ENCODE assay signal across 8 cellular contexts in the genomic region with DNA sequence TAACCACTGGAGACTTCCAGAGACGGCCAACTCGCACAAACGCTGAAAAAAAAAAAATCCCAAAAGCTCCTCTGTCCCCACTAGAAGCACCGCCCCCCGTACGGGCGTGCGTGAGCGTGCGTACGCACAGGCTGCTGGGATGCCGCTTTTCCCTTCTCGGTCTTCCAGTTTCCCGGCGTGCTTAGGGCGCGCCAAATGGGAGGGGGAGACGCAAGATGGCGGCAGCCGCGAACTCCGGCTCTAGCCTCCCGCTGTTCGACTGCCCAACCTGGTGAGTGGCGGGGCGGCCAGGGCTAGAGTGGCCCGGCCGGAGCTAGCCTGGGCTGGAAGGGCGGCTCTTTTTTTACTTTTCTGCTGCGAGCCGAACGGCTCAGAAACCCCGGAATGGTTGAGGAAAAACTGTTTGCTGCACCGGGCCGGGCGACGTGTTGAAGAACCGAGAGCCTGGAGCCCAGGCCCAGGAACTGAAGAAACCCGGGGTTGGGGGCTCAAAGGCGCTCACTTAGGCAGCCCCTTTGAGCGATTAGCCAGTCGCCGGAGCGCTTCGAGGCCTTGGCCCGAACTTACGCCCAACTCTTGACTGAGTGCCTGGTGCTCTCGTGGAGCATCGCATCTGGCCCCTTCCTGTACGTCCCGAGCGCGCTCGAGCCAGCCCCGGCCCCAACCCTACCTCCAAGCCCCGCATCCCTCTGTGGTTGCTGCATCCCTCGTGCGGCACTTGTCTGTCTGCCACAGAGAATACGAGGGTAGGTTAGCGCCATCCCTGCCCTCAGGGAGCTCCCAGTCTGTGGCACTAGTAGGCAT. TPM values are rescaled to one million over a fixed set of nuclear protein-coding genes. Genes with fewer than 3 reads are reported as not detected.
DNase-seq lines count a peak whose midpoint lies in the region; TF ChIP-seq lines count a peak whose summit lies in the region.

A gene (plus strand): TSS at position 162 of the 804 bp plus-strand sequence. CDS start 54 bp downstream, at position 216.

- peak within 1 kb of the TSS; percentile 95 for H3K27ac Mint-ChIP-seq in neural progenitor cell

- H3K4me1 ChIP-seq in neural progenitor cell, result peaks cover 9% of the 10 kb centered on the region

- H2AFZ ChIP-seq in neural progenitor cell (replicated peaks), result peak within 1 kb of the TSS; percentile 84

- DNase-seq in ELF-1 (ENCODE audit: low read depth, low spot score) (peak; percentile 98), H7 (peak; percentile 93), MG63 (peak; percentile 96), SIG-M5 treated with dmso at 0.1 percent for 504 hours (lab: John Stamatoyannopoulos, UW; ENCODE audit: unreplicated experiment) (peak; percentile 91), activated gamma-delta T cell treated with Interleukin-2 at 50 U/mL for 16 hours (peak; percentile 84), foreskin fibroblast (peak; percentile 95 to 99), neural progenitor cell (ENCODE audit: low spot score) (peak; percentile 99), stromal cell of bone marrow (ENCODE audit: low read depth) (peak; percentile 96)

- peak within 1 kb of the TSS; percentile 85 for H3K4me2 ChIP-seq in neural progenitor cell

- H3K79me2 ChIP-seq in neural progenitor cell (ENCODE audit: low read depth), result peaks cover 52% of the 10 kb centered on the region

- H3K4me3 Mint-ChIP-seq in neural progenitor cell, result peak within 1 kb of the TSS; percentile 93

- H3K9me3 Mint-ChIP-seq in neural progenitor cell, result no peaks in the 10 kb centered on the region

- H3K9ac ChIP-seq in neural progenitor cell, result peak within 1 kb of the TSS; percentile 99

- H3K9me3 ChIP-seq in MG63 (no peaks in the 10 kb centered on the region), neural progenitor cell (ENCODE audit: low read depth) (no peaks in the 10 kb centered on the region)

- H3K27ac ChIP-seq in neural progenitor cell, result peak within 1 kb of the TSS; percentile 98

- peaks cover 10% of the 10 kb centered on the region for H3F3A ChIP-seq in neural progenitor cell (ENCODE audit: low read depth)

- peaks cover 20% of the 10 kb centered on the region for H3K4me1 Mint-ChIP-seq in neural progenitor cell

- peaks cover 7% of the 10 kb centered on the region for H3K36me3 ChIP-seq in H7 (replicated peaks; ENCODE audit: control insufficient read depth, insufficient read depth, low read length)
- H3K36me3 ChIP-seq in MG63, result peaks cover 32% of the 10 kb centered on the region
- H3K36me3 ChIP-seq in neural progenitor cell, result peaks cover 6% of the 10 kb centered on the region

- H3K27me3 ChIP-seq in H7 (ENCODE audit: control insufficient read depth, insufficient read depth, low read length) (no peaks in the 10 kb centered on the region), MG63 (no peaks in the 10 kb centered on the region), neural progenitor cell (no peaks in the 10 kb centered on the region)

- peaks cover 7% of the 10 kb centered on the region for H3K36me3 Mint-ChIP-seq in neural progenitor cell

- peaks cover 27% of the 10 kb centered on the region for H4K20me1 ChIP-seq in neural progenitor cell (ENCODE audit: low read depth)

- peaks cover 2% of the 10 kb centered on the region for H3K27me3 Mint-ChIP-seq in neural progenitor cell (ENCODE audit: insufficient read depth, low read depth)

- TF ChIP-seq CTCF in foreskin fibroblast (IDR thresholded peaks at IDR 0.05; ENCODE audit: low read depth, low read length) (no peak), neural progenitor cell (IDR thresholded peaks at IDR 0.05) (no peak)

- H3K4me3 ChIP-seq in H7 (ENCODE audit: insufficient read depth, low read depth, low read length), result peak within 1 kb of the TSS; percentile 91
- peak within 1 kb of the TSS; percentile 90 for H3K4me3 ChIP-seq in MG63
- H3K4me3 ChIP-seq in foreskin fibroblast (ENCODE audit: low read depth in 1 of 2, low read length in 2 of 2), result peak within 1 kb of the TSS; percentile 71 to 91
- peak within 1 kb of the TSS; percentile 89 for H3K4me3 ChIP-seq in neural progenitor cell

RNA-seq across cellular contexts. Expression of the gene that starts here (rescaled TPM):
- total RNA-seq in H7 (2014; rRNA removed; shearing (Covaris generic)), result 83.0 and 95.3 TPM in 2 replicates
- total RNA-seq in MG63 (2014; rRNA removed; shearing (Covaris generic); ENCODE audit: low replicate concordance), result 68.6 and 72.5 TPM in 2 replicates
- total RNA-seq in neural progenitor cell (ENCODE audit: low replicate concordance), result 61.2 and 66.3 TPM in 2 replicates

Comparison
In these comparisons a context has a peak if more than half of its experiments do, and no peak if none do; other contexts are left out.
1. Peak in every context shown above with its lines: DNase-seq, H3K4me3 ChIP-seq and H3K27ac ChIP-seq.